In genomic region chr10:27505537-27505936, GRCh38 we compare ENCODE assay signal across 7 cellular contexts. TPM values are rescaled to one million over a fixed set of nuclear protein-coding genes. Genes with fewer than 3 reads are reported as not detected.
DNase-seq lines count a peak whose midpoint lies in the region; ATAC-seq and TF ChIP-seq lines count a peak whose summit lies in the region.
"Not testable (repeated sequence)": the region's sequence is repeated elsewhere in the genome, so short reads cannot be mapped to it uniquely, and the experiment has no call there.

No MANE protein-coding gene starts in this region.

- BruUV-seq in OCI-LY7 (replicated peaks; lab: Mats Ljungman, UMichigan) = not testable (repeated sequence)

- not testable (repeated sequence) for H3K27ac ChIP-seq in OCI-LY7 (ENCODE audit: low read depth, low read length, poor library complexity, severe bottlenecking)
- H3K27ac ChIP-seq in smooth muscle cell (ENCODE audit: low read depth) = peak overlapping the region; percentile 96

- H3K4me3 ChIP-seq in GM12865 (ENCODE audit: low read depth, low read length) (peak overlapping the region; percentile 87), OCI-LY7 (ENCODE audit: low read depth, low read length, poor library complexity, severe bottlenecking) (peak overlapping the region; percentile 97), smooth muscle cell (peak overlapping the region; percentile 91)

- not testable (repeated sequence) for H3F3A ChIP-seq in smooth muscle cell (ENCODE audit: low read depth)

- H2AFZ ChIP-seq in OCI-LY7 (ENCODE audit: low read length); smooth muscle cell (ENCODE audit: low read depth): not testable (repeated sequence)

- H4K20me1 ChIP-seq in OCI-LY7 (ENCODE audit: insufficient read depth, low read length) (peaks cover 22% of the 10 kb centered on the region; the same call in 1 of the 2 replicates), smooth muscle cell (ENCODE audit: low read depth) (peaks cover 52% of the 10 kb centered on the region)

- H3K36me3 Mint-ChIP-seq in activated T-cell treated with anti-CD3 and anti-CD28 coated beads, Interleukin-2, amount 50 U/mL, for 4 hours (ENCODE audit: insufficient read depth) = peaks cover 14% of the 10 kb centered on the region
- H3K36me3 Mint-ChIP-seq in central memory CD8-positive, alpha-beta T cell (ENCODE audit: insufficient read depth) = peaks cover 36% of the 10 kb centered on the region
- H3K36me3 Mint-ChIP-seq in glutamatergic neuron (ENCODE audit: unreplicated experiment) = not testable (repeated sequence)
- H3K36me3 Mint-ChIP-seq in natural killer cell treated with Interleukin-12 subunit alpha and Interleukin-12 subunit beta and Interleukin-15 and Interleukin-18, amount 100 ng/mL, for 72 hours = peaks cover 14% of the 10 kb centered on the region

- POLR2A ChIA-PET in OCI-LY7 (lab: Charles Lee) = interaction anchor here (1.3 kb wide), 1 partner anchor 12 kb away, joined by 7 read pairs; no protein-coding TSS in a partner anchor

- H3K9me2 ChIP-seq in OCI-LY7 (ENCODE audit: insufficient read depth, low read length) = not testable (repeated sequence)

- WGBS in smooth muscle cell (ENCODE audit: low lambda C conversion rate) = 95% methylated on average over 15 of the region's 15 CpGs

- H3K36me3 ChIP-seq in OCI-LY7 (ENCODE audit: insufficient read depth, low read length) = peaks cover 32% of the 10 kb centered on the region
- not testable (repeated sequence) for H3K36me3 ChIP-seq in smooth muscle cell (ENCODE audit: low read depth)

- H3K4me3 Mint-ChIP-seq in activated T-cell treated with anti-CD3 and anti-CD28 coated beads, Interleukin-2, amount 50 U/mL, for 4 hours = peak overlapping the region; percentile 77
- peak overlapping the region; percentile 96 for H3K4me3 Mint-ChIP-seq in central memory CD8-positive, alpha-beta T cell
- peak overlapping the region; percentile 84 for H3K4me3 Mint-ChIP-seq in glutamatergic neuron (ENCODE audit: unreplicated experiment)
- peak overlapping the region; percentile 97 for H3K4me3 Mint-ChIP-seq in natural killer cell treated with Interleukin-12 subunit alpha and Interleukin-12 subunit beta and Interleukin-15 and Interleukin-18, amount 100 ng/mL, for 72 hours

- H3K4me1 Mint-ChIP-seq in activated T-cell treated with anti-CD3 and anti-CD28 coated beads, Interleukin-2, amount 50 U/mL, for 4 hours (ENCODE audit: low read depth) = peaks cover 63% of the 10 kb centered on the region
- H3K4me1 Mint-ChIP-seq in central memory CD8-positive, alpha-beta T cell = peaks cover 68% of the 10 kb centered on the region
- H3K4me1 Mint-ChIP-seq in glutamatergic neuron (ENCODE audit: low read depth, unreplicated experiment) = peaks cover 23% of the 10 kb centered on the region
- H3K4me1 Mint-ChIP-seq in natural killer cell treated with Interleukin-12 subunit alpha and Interleukin-12 subunit beta and Interleukin-15 and Interleukin-18, amount 100 ng/mL, for 72 hours (ENCODE audit: low read depth in 2 of 2) = peaks cover 41 to 56% of the 10 kb centered on the region in 2 donors

- not testable (repeated sequence) for H3K27me3 ChIP-seq in smooth muscle cell (ENCODE audit: low read depth)

- H3K9me3 Mint-ChIP-seq in activated T-cell treated with anti-CD3 and anti-CD28 coated beads, Interleukin-2, amount 50 U/mL, for 4 hours; central memory CD8-positive, alpha-beta T cell; natural killer cell treated with Interleukin-12 subunit alpha and Interleukin-12 subunit beta and Interleukin-15 and Interleukin-18, amount 100 ng/mL, for 72 hours: not testable (repeated sequence)
- H3K9me3 Mint-ChIP-seq in glutamatergic neuron (ENCODE audit: unreplicated experiment) = peaks cover 13% of the 10 kb centered on the region

- not testable (repeated sequence) for H3K9me3 ChIP-seq in OCI-LY7 (ENCODE audit: low read length); smooth muscle cell (replicated peaks; ENCODE audit: low read depth)

- not testable (repeated sequence) for H3K27me3 Mint-ChIP-seq in activated T-cell treated with anti-CD3 and anti-CD28 coated beads, Interleukin-2, amount 50 U/mL, for 4 hours (ENCODE audit: low read depth); central memory CD8-positive, alpha-beta T cell; glutamatergic neuron (ENCODE audit: unreplicated experiment); natural killer cell treated with Interleukin-12 subunit alpha and Interleukin-12 subunit beta and Interleukin-15 and Interleukin-18, amount 100 ng/mL, for 72 hours

- not testable (repeated sequence) for DNase-seq in GM12865 (ENCODE audit: low read depth); OCI-LY7 (ENCODE audit: low spot score); activated T-cell treated with anti-CD3 and anti-CD28 coated beads, Interleukin-2, amount 50 U/mL, for 4 hours; central memory CD8-positive, alpha-beta T cell (ENCODE audit: low spot score in 2 of 2); glutamatergic neuron; natural killer cell treated with Interleukin-12 subunit alpha and Interleukin-12 subunit beta and Interleukin-15 and Interleukin-18, amount 100 ng/mL, for 72 hours (ENCODE audit: low spot score); smooth muscle cell (lab: John Stamatoyannopoulos, UW; ENCODE audit: unreplicated experiment)

- H3K79me2 ChIP-seq in OCI-LY7 (ENCODE audit: insufficient read depth, low read depth, low read length) (peaks cover 63% of the 10 kb centered on the region), smooth muscle cell (ENCODE audit: low read depth) (peaks cover 64% of the 10 kb centered on the region)

- intact Hi-C loops in OCI-LY7 (cut with micrococcal nuclease; ENCODE audit: unreplicated experiment) = not testable (repeated sequence)

- CTCF ChIA-PET in OCI-LY7 (lab: Charles Lee; ENCODE audit: unreplicated experiment) = not testable (repeated sequence)

- peak overlapping the region; percentile 38 for H3K27ac Mint-ChIP-seq in central memory CD8-positive, alpha-beta T cell (ENCODE audit: low read depth)
- not testable (repeated sequence) for H3K27ac Mint-ChIP-seq in glutamatergic neuron (ENCODE audit: unreplicated experiment)
- H3K27ac Mint-ChIP-seq in natural killer cell treated with Interleukin-12 subunit alpha and Interleukin-12 subunit beta and Interleukin-15 and Interleukin-18, amount 100 ng/mL, for 72 hours = peak overlapping the region; percentile 31 to 97

- not testable (repeated sequence) for ATAC-seq in activated T-cell treated with anti-CD3 and anti-CD28 coated beads, Interleukin-2, amount 50 U/mL, for 4 hours; central memory CD8-positive, alpha-beta T cell (replicated peaks; ENCODE audit: extremely low read depth, poor library complexity, severe bottlenecking); natural killer cell treated with Interleukin-12 subunit alpha and Interleukin-12 subunit beta and Interleukin-15 and Interleukin-18, amount 100 ng/mL, for 72 hours

- H3K4me1 ChIP-seq in OCI-LY7 (ENCODE audit: insufficient read depth, low read length, poor library complexity, severe bottlenecking) (peaks cover 14% of the 10 kb centered on the region), smooth muscle cell (ENCODE audit: low read depth) (peaks cover 14% of the 10 kb centered on the region)

- H3K4me2 ChIP-seq in OCI-LY7 (ENCODE audit: low read length) (peak overlapping the region; percentile 94), smooth muscle cell (peak overlapping the region; percentile 98)

- not testable (repeated sequence) for TF ChIP-seq CTCF in GM12865 (IDR thresholded peaks at IDR 0.05; ENCODE audit: insufficient read depth, low read depth, low read length, missing control alignments); OCI-LY7 (conservative IDR thresholded peaks at IDR 0.05; ENCODE audit: low read length); glutamatergic neuron (IDR thresholded peaks at IDR 0.05; ENCODE audit: partially characterized antibody, unreplicated experiment); smooth muscle cell (IDR thresholded peaks at IDR 0.05; ENCODE audit: borderline replicate concordance, insufficient read depth, poor library complexity, severe bottlenecking)

- peak overlapping the region; percentile 97 for H3K9ac ChIP-seq in smooth muscle cell (ENCODE audit: low read depth)

RNA-seq across cellular contexts. Expression of gene RAB18, which starts 1.4 kb away (rescaled TPM):
- 8.1 and 12.2 TPM in 2 replicates for total RNA-seq in OCI-LY7 (2014; rRNA removed; shearing (Covaris generic))
- total RNA-seq in OCI-LY7 (2022) (36.2 and 37.3 TPM in 2 replicates), glutamatergic neuron (ENCODE audit: unreplicated experiment) (166 TPM), smooth muscle cell (64.1 and 81.4 TPM in 2 replicates)
- total RNA-seq in activated T-cell treated with anti-CD3 and anti-CD28 coated beads, Interleukin-2, amount 50 U/mL, for 4 hours = 10 to 100 TPM; 57.7 to 63.2 (median 63.0) TPM
- 10 to 100 TPM; 56.4 to 70.6 TPM for total RNA-seq in natural killer cell treated with Interleukin-12 subunit alpha and Interleukin-12 subunit beta and Interleukin-15 and Interleukin-18, amount 100 ng/mL, for 72 hours
- polyA plus RNA-seq in smooth muscle cell = 122 and 124 TPM in 2 replicates
